ENCODE assay signal across 14 cellular contexts in the genomic region with DNA sequence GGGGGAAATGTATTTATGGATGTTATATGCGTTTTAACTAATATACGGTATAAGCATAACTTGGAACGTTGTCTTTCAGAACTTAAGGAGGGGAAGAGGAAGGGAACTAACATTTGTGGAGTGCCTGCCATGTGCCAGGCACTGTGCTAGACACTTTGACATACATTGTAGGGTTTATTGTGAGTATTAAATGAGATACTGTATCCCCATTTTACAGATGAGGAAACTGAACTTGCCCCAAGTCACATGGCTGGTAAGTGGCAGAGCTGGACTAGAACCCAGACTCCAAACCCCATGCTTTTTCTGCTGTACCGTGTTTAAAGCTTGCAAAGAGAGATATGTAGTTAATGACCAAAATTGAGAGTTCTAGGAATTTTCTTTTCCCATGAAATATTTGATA.
"Had no signal": no experiment of that assay in that cellular context is flagged by ENCODE, and none has a peak within 500 bp of the region (broad histone marks: within the 10 kb centered on the region; RNA-seq: fewer than 3 reads in every experiment).

No MANE protein-coding gene starts in this region.

- H3K36me3 Mint-ChIP-seq: naive thymus-derived CD8-positive, alpha-beta T cell; WTC11 had no signal

- H3K9me3 ChIP-seq: adrenal gland, SK-N-SH, transverse colon, vagina had no signal

- H3K27ac Mint-ChIP-seq: stimulated activated naive B cell treated with anti-CD40 and anti-IgM and Interleukin-4, amounts not matched to agents 10 μg/mL and 1 μg/mL and 100 μg/mL, for 72 hours; WTC11 had no signal

- H3K4me3 ChIP-seq: adrenal gland, transverse colon, vagina had no signal

- H3K4me3 Mint-ChIP-seq: naive thymus-derived CD8-positive, alpha-beta T cell; stimulated activated naive B cell treated with anti-CD40 and anti-IgM and Interleukin-4, amounts not matched to agents 10 μg/mL and 1 μg/mL and 100 μg/mL, for 72 hours; WTC11 had no signal

- H3K4me2 ChIP-seq: SK-N-SH had no signal

- ATAC-seq: naive thymus-derived CD8-positive, alpha-beta T cell; stimulated activated naive B cell treated with anti-CD40 and anti-IgM and Interleukin-4, amounts not matched to agents 10 μg/mL and 1 μg/mL and 100 μg/mL, for 72 hours; WTC11 had no signal

- H3K27ac ChIP-seq: epithelial cell of prostate, transverse colon, vagina had no signal

- H3K4me1 ChIP-seq: transverse colon had no signal

- H3K27me3 Mint-ChIP-seq: naive thymus-derived CD8-positive, alpha-beta T cell; stimulated activated naive B cell treated with anti-CD40 and anti-IgM and Interleukin-4, amounts not matched to agents 10 μg/mL and 1 μg/mL and 100 μg/mL, for 72 hours had no signal

- H3K27me3 ChIP-seq: adrenal gland, transverse colon, vagina had no signal

- H3K9me3 Mint-ChIP-seq: naive thymus-derived CD8-positive, alpha-beta T cell; stimulated activated naive B cell treated with anti-CD40 and anti-IgM and Interleukin-4, amounts not matched to agents 10 μg/mL and 1 μg/mL and 100 μg/mL, for 72 hours; WTC11 had no signal

- DNase-seq: activated CD4-positive, alpha-beta T cell treated with anti-CD3 and anti-CD28 coated beads, Interleukin-2, amount 50 U/mL, for 4 hours; adrenal gland; foreskin melanocyte; kidney glomerular epithelial cell; mesenchymal stem cell; naive thymus-derived CD8-positive, alpha-beta T cell; posterior cingulate gyrus; SK-N-SH; stimulated activated CD4-positive, alpha-beta T cell treated with anti-CD3 and anti-CD28 coated beads, Interleukin-2, amount 100 ng/mL, for 48 hours; stimulated activated naive B cell treated with anti-CD40 and anti-IgM and Interleukin-4, amounts not matched to agents 10 μg/mL and 1 μg/mL and 100 μg/mL, for 72 hours; transverse colon had no signal

- H3K9ac ChIP-seq: SK-N-SH had no signal

- H3K36me3 ChIP-seq: adrenal gland, transverse colon, vagina had no signal
